Comparison of ENCODE assay signal across 8 cellular contexts in genomic region chr3:58177747-58178527, GRCh38. TPM values are rescaled to one million over a fixed set of nuclear protein-coding genes. Genes with fewer than 3 reads are reported as not detected.
A peak's percentile ranks its signal among the peaks of the same experiment; 100 is the strongest.
DNase-seq lines count a peak whose midpoint lies in the region; ATAC-seq and TF ChIP-seq lines count a peak whose summit lies in the region.

No MANE protein-coding gene starts in this region.

- no peaks in the 10 kb centered on the region for H3K36me3 ChIP-seq in A673 (ENCODE audit: insufficient read depth, low read length, poor library complexity, severe bottlenecking)
- H3K36me3 ChIP-seq in muscle layer of colon (ENCODE audit: insufficient read depth, low read length), result no peaks in the 10 kb centered on the region

- CTCF ChIA-PET in A673 (lab: Charles Lee), result interaction anchor here (0.5 to 0.9 kb wide), 5 partner anchors 18 to 235 kb away, joined by 3 to 9 read pairs (median 4); no protein-coding TSS in a partner anchor

- H3K4me3 ChIP-seq in A673 (ENCODE audit: low read depth, low read length, poor library complexity, severe bottlenecking) (peak overlapping the region; percentile 29), muscle layer of colon (ENCODE audit: low read depth in 1 of 2, low read length in 2 of 2) (peak overlapping the region; percentile 39 to 66)

- peak; percentile 46 for ATAC-seq in GM18508 (IDR thresholded peaks at IDR 0.05; ENCODE audit: insufficient read depth, unreplicated experiment)
- peak; percentile 74 for ATAC-seq in HG03139 (IDR thresholded peaks at IDR 0.05; ENCODE audit: unreplicated experiment)
- ATAC-seq in esophagus mucosa, result peak; percentile 76

- no peak overlapping the region for H3K9ac ChIP-seq in muscle layer of colon (ENCODE audit: low read length)

- H3K9me3 ChIP-seq in A673 (ENCODE audit: low read depth, low read length, poor library complexity, severe bottlenecking) (no peaks in the 10 kb centered on the region), muscle layer of colon (ENCODE audit: low read length) (no peaks in the 10 kb centered on the region)

- no TSS peak for BruUV-seq in A673 (replicated peaks; lab: Mats Ljungman, UMichigan)

- no peaks in the 10 kb centered on the region for H3K27me3 ChIP-seq in A673 (replicated peaks; ENCODE audit: insufficient read depth, low read depth, low read length, poor library complexity)
- no peaks in the 10 kb centered on the region for H3K27me3 ChIP-seq in muscle layer of colon (ENCODE audit: control insufficient read depth in 1 of 2, insufficient read depth in 2 of 2, low read length in 2 of 2)

- H3K27ac ChIP-seq in A673 (ENCODE audit: low read depth, low read length, poor library complexity, severe bottlenecking) (no peak overlapping the region), muscle layer of colon (ENCODE audit: low read depth, low read length) (peak overlapping the region; percentile 41)

- no peaks in the 10 kb centered on the region for H3K4me1 ChIP-seq in A673 (ENCODE audit: insufficient read depth, low read length, poor library complexity, severe bottlenecking)
- H3K4me1 ChIP-seq in muscle layer of colon (ENCODE audit: insufficient read depth, low read length), result peaks cover 42% of the 10 kb centered on the region

- POLR2A ChIA-PET in A673 (lab: Charles Lee; ENCODE audit: low non-redundant PET), result interaction anchor here (0.5 kb wide), 1 partner anchor 874 kb away, joined by 3 read pairs; no protein-coding TSS in a partner anchor

- peak; percentile 80 for TF ChIP-seq CTCF in A673 (conservative IDR thresholded peaks at IDR 0.05; ENCODE audit: low read depth, low read length)

- intact Hi-C loops in A673 (cut with micrococcal nuclease; ENCODE audit: unreplicated experiment), result loop anchor here (5.0 kb wide), 3 partner anchors 129 to 354 kb away; partner anchors contain the start of genes FLNB, HTD2 and RPP14

- DNase-seq in A673 (ENCODE audit: low spot score) (peak; percentile 87), NOMO-1 treated with DMSO at 0.1 percent for 48 hours (lab: John Stamatoyannopoulos, UW; ENCODE audit: unreplicated experiment) (peak; percentile 72), activated T-cell treated with anti-CD3 and anti-CD28 coated beads for 4 hours (peak; percentile 90)
- DNase-seq in stimulated activated CD8-positive, alpha-beta memory T cell treated with anti-CD3 and anti-CD28 coated beads, Interleukin-7, amount 100 ng/mL, for 1 hour (ENCODE audit: low read depth in 2 of 2), result peak; percentile 75 to 89

RNA-seq across cellular contexts. Expression of gene DNASE1L3, which starts 32.8 kb away (rescaled TPM):
- total RNA-seq in A673 (2021), result not detected in 2 replicates
- total RNA-seq in esophagus mucosa, result 2.7 TPM

RNA-seq across cellular contexts. Expression of gene ABHD6, which starts 59.7 kb away (rescaled TPM):
- 154 and 155 TPM in 2 replicates for total RNA-seq in A673 (2021)
- total RNA-seq in esophagus mucosa, result 4.1 TPM

Comparison
In these comparisons a context has a peak if more than half of its experiments do, and no peak if none do; other contexts are left out.
1. RNA of gene ABHD6, which starts 59.7 kb away (total RNA-seq): 154 to 155 TPM in A673; 4.1 TPM in esophagus mucosa (single experiment); every median in the first group is over 10 times any median in the second.
2. Peak in every context shown above with its lines, with median percentiles within 50 percentile points of each other: DNase-seq and ATAC-seq.